ENCODE assay signal across 1 cellular context in the genomic region with DNA sequence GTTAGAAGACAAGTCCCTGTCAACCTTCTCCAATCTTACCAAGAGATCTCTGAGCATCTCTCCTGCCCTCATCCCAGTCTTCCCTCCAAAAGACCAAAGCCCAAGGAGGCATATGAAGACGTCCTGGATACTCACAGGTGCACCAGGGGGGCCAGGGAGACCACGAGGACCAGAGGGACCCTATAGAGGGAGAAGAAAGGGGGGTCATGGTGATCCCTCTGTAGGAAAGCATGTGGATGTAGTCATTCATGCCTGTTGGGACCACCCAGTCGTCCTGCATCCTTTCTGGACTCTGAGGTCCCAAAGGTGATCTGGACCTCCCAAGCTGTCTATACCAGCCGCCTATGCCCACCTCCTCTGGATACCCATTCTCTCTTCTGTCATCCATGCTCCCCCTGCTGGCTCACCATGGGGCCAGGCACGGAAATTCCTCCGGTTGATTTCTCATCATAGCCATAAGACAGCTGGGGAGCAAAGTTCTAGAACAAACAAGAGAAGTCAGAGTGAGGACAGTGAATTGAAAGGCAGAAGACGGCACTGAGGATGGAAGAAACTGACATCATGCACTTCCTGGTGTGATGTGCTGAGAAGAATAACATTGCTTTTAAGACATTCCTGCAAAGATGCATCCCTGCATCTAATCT.
TF ChIP-seq lines count a peak whose summit lies in the region.

No MANE protein-coding gene starts in this region.

TF ChIP-seq in A549, 52 proteins besides CTCF, POLR2A, EP300 and RAD21 (continued from another document):
- TF ChIP-seq, protein P1, sequence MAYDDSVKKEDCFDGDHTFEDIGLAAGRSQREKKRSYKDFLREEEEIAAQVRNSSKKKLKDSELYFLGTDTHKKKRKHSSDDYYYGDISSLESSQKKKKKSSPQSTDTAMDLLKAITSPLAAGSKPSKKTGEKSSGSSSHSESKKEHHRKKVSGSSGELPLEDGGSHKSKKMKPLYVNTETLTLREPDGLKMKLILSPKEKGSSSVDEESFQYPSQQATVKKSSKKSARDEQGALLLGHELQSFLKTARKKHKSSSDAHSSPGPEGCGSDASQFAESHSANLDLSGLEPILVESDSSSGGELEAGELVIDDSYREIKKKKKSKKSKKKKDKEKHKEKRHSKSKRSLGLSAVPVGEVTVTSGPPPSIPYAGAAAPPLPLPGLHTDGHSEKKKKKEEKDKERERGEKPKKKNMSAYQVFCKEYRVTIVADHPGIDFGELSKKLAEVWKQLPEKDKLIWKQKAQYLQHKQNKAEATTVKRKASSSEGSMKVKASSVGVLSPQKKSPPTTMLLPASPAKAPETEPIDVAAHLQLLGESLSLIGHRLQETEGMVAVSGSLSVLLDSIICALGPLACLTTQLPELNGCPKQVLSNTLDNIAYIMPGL (CRISPR knock-in tag; IDR thresholded peaks at IDR 0.05; ENCODE audit: borderline replicate concordance), result no peak
- TF ChIP-seq HEYL (CRISPR knock-in tag; IDR thresholded peaks at IDR 0.05) (no peak), MAFK (IDR thresholded peaks at IDR 0.05; ENCODE audit: partially characterized antibody) (no peak), FOSB (CRISPR knock-in tag; IDR thresholded peaks at IDR 0.05) (no peak), ZFP36 (IDR thresholded peaks at IDR 0.05; ENCODE audit: borderline replicate concordance, partially characterized antibody) (no peak), CEBPB (IDR thresholded peaks at IDR 0.05) (no peak), ZC3H11A (IDR thresholded peaks at IDR 0.05) (no peak), HOXA7 (CRISPR knock-in tag; IDR thresholded peaks at IDR 0.05) (no peak)
- TF ChIP-seq, protein P2, sequence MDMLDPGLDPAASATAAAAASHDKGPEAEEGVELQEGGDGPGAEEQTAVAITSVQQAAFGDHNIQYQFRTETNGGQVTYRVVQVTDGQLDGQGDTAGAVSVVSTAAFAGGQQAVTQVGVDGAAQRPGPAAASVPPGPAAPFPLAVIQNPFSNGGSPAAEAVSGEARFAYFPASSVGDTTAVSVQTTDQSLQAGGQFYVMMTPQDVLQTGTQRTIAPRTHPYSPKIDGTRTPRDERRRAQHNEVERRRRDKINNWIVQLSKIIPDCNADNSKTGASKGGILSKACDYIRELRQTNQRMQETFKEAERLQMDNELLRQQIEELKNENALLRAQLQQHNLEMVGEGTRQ (IDR thresholded peaks at IDR 0.05), result no peak
TF ChIP-seq in A549: peak in this region for 4.
